8 cellular contexts compared by ENCODE assay signal in the genomic region with DNA sequence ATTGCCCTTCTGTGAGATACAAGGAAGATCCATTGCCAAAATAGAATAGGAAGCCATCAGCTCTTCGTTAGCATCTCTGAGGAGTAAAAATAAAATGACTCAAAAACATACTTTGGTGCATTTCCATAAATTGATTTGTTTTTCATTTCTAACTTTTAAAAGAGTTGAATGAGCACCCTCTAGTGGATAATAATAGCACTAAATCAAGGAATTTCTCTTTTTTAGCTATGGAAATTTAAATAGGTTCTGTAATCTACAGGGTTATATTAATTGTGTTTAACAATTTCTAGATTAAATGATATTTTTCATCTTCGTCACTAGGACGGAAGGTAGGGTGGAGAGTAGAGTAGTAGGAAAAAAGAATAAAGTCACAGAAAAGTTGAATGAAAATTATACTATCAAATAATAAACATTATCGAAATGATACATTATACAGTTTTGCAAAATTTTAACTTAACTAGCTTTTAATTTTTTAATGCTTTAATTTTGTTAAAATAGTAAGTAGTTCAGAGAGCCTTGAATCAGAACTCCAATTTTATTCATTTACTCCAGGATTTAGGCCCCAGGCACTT. TPM values are rescaled to one million over a fixed set of nuclear protein-coding genes. Genes with fewer than 3 reads are reported as not detected.
DNase-seq lines count a peak whose midpoint lies in the region; ATAC-seq, FAIRE-seq and TF ChIP-seq lines count a peak whose summit lies in the region.

No MANE protein-coding gene starts in this region.

- ATAC-seq in GM12878 = no peak
- no peak for ATAC-seq in HG02642 (IDR thresholded peaks at IDR 0.05; ENCODE audit: poor library complexity, unreplicated experiment)
- no peak for ATAC-seq in HG03460 (IDR thresholded peaks at IDR 0.05; ENCODE audit: unreplicated experiment)
- no peak for ATAC-seq in GM19351 (IDR thresholded peaks at IDR 0.05; ENCODE audit: unreplicated experiment)

- intact Hi-C loops in GM12878 (cut with micrococcal nuclease; ENCODE audit: unreplicated experiment) = loop anchor here (1.0 kb wide), 1 partner anchor 65 kb away; no protein-coding TSS in a partner anchor

- H3K4me3 ChIP-seq in GM12878 (no peak overlapping the region), MG63 (no peak overlapping the region)

- DNase-seq in DMS53 (lab: John Stamatoyannopoulos, UW) = peak; percentile 48
- peak; percentile 43 to 68 for DNase-seq in Kasumi-1 (lab: John Stamatoyannopoulos, UW)
- DNase-seq in GM12878 (ENCODE audit: low read depth, low spot score) = no peak
- peak; percentile 34 for DNase-seq in medulla oblongata (ENCODE audit: extremely low spot score)
- DNase-seq in MG63 = no peak

- H3K9ac ChIP-seq in GM12878 (ENCODE audit: control insufficient read depth, insufficient read depth, low read length) = no peak overlapping the region

- peak; percentile 23; the same call in 1 of the 2 replicates for TF ChIP-seq RAD21 in GM12878 (IDR thresholded peaks at IDR 0.05; ENCODE audit: insufficient read depth, low read depth, low read length)

- in situ Hi-C loops in GM12878 (cut with MboI) = loop anchor here (5.0 kb wide), 1 partner anchor 62 kb away; no protein-coding TSS in a partner anchor

- peak overlapping the region; percentile 90; the same call in 1 of the 2 replicates for H3K27ac ChIP-seq in GM12878 (ENCODE audit: control insufficient read depth, insufficient read depth)

- H3K36me3 ChIP-seq in GM12878 (ENCODE audit: control insufficient read depth in 2 of 2, insufficient read depth in 2 of 2, low read length in 1 of 2) (peaks cover 0 to 19% of the 10 kb centered on the region in 2 experiments; a peak in 2 of 4 replicates), MG63 (peaks cover 28% of the 10 kb centered on the region)

- H2AFZ ChIP-seq in GM12878 (ENCODE audit: control insufficient read depth, low read depth, low read length) = no peak overlapping the region

- peaks cover 30% of the 10 kb centered on the region for H3K4me1 ChIP-seq in GM12878 (ENCODE audit: control insufficient read depth, insufficient read depth, low read length)

- no peak for FAIRE-seq in GM12878 (lab: Jason Lieb, UNC)

- BruUV-seq in GM12878 (replicated peaks; lab: Mats Ljungman, UMichigan) = no TSS peak

- CTCF ChIA-PET in GM12878 (lab: Yijun Ruan, JAX) = interaction anchor here (0.6 to 11.1 kb wide), 29 partner anchors 9 to 179 kb away, joined by 3 to 164 read pairs (median 5); a partner anchor contains a TSS

- H3K4me2 ChIP-seq in GM12878 (ENCODE audit: control insufficient read depth, insufficient read depth) = peak overlapping the region; percentile 17; the same call in 1 of the 2 replicates

- peaks cover 46% of the 10 kb centered on the region for H3K79me2 ChIP-seq in GM12878 (ENCODE audit: control insufficient read depth, insufficient read depth, low read length)

- SMC1A ChIA-PET in GM12878 (lab: Charles Lee; ENCODE audit: uncharacterized antibody, unreplicated experiment) = interaction anchor here (0.7 to 4.1 kb wide), 24 partner anchors 12 to 147 kb away, joined by 3 to 38 read pairs (median 6); a partner anchor contains a TSS

- TF ChIP-seq CTCF in GM12878 (IDR thresholded peaks at IDR 0.05 in 2 of 3, conservative IDR thresholded peaks at IDR 0.05 in 1 of 3; ENCODE audit: control insufficient read depth in 2 of 3, extremely low read depth in 1 of 3, insufficient read depth in 1 of 3, low read depth in 3 of 3, low read length in 3 of 3) = peak in 2 of 3 experiments; percentile 18 to 34; a peak in 4 of 6 replicates

- WGBS in GM12878 (ENCODE audit: insufficient coverage, insufficient replicate concordance, low lambda C conversion rate, missing lambda C conversion rate) = 26% methylated on average over 4 of the region's 4 CpGs

- no peak for TF ChIP-seq POLR2A in GM12878 (IDR thresholded peaks at IDR 0.05; ENCODE audit: low read depth, low read length)

- POLR2A ChIA-PET in GM12878 (lab: Charles Lee) = interaction anchor here (0.7 to 1.4 kb wide), 3 partner anchors 16 to 65 kb away, joined by 3 to 6 read pairs (median 4); no protein-coding TSS in a partner anchor

- no peak for TF ChIP-seq EP300 in GM12878 (IDR thresholded peaks at IDR 0.05; ENCODE audit: borderline replicate concordance in 1 of 2, control insufficient read depth in 1 of 2, low read depth in 2 of 2, low read length in 2 of 2)

- H4K20me1 ChIP-seq in GM12878 (ENCODE audit: control insufficient read depth, insufficient read depth) = no peaks in the 10 kb centered on the region

- no peaks in the 10 kb centered on the region for H3K27me3 ChIP-seq in GM12878 (replicated peaks in 1 of 2; ENCODE audit: control insufficient read depth in 2 of 2, insufficient read depth in 2 of 2, low read length in 1 of 2)
- H3K27me3 ChIP-seq in MG63 = no peaks in the 10 kb centered on the region

- RAD21 ChIA-PET in GM12878 (lab: Charles Lee; ENCODE audit: unreplicated experiment) = interaction anchor here (0.9 to 4.1 kb wide), 19 partner anchors 13 to 179 kb away, joined by 3 to 31 read pairs (median 6); a partner anchor contains a TSS

- H3K9me3 ChIP-seq in GM12878 (replicated peaks; ENCODE audit: control insufficient read depth, insufficient read depth, low read length) (peaks cover 15% of the 10 kb centered on the region; the same call in 2 of the 3 replicates), MG63 (no peaks in the 10 kb centered on the region; the same call in 1 of the 2 replicates)

TF ChIP-seq in GM12878, 131 proteins besides CTCF, POLR2A, EP300 and RAD21 (continues in another document):
- TF ChIP-seq SMC3 (IDR thresholded peaks at IDR 0.05; ENCODE audit: borderline replicate concordance, low read length) (peak; percentile 35; the same call in 1 of the 2 replicates), RCOR1 (conservative IDR thresholded peaks at IDR 0.05; ENCODE audit: low read depth, low read length) (no peak), ZNF384 (IDR thresholded peaks at IDR 0.05; ENCODE audit: borderline replicate concordance, low read depth, low read length) (no peak)

RNA-seq across cellular contexts. Expression of a gene that starts 6.5 kb away (rescaled TPM):
- 86.7 and 88.5 TPM in 2 replicates for total RNA-seq in GM12878 (2013; cell fraction: nucleolus; rRNA removed)
- total RNA-seq in GM12878 (2014; rRNA removed) (15.5 and 17.5 TPM in 2 replicates), GM12878 (2014; rRNA removed; fragmentation: Illumina TruSeq; extraction: Trizol) (18.8 and 20.3 TPM in 2 replicates), GM12878 (2021) (10.4 and 10.6 TPM in 2 replicates)
- 7.5 TPM for polyA plus RNA-seq in GM12878 (2011; ENCODE audit: low read depth)
- polyA plus RNA-seq in GM12878 (2011; rRNA removed) (16.2 and 20.8 TPM in 2 replicates), GM12878 (2014; fragmentation: Illumina TruSeq; extraction: Trizol) (12.4 and 15.4 TPM in 2 replicates), GM12878 (2014; fragmentation: Nextera tagmentation; extraction: Ambion mirVana) (10 to 100 TPM in 1 of 2 experiments, 1 to 10 TPM in 1; 9.1 to 10.4 TPM), GM12878 (2014; rRNA removed) (8.4 and 10.3 TPM in 2 replicates), GM12878 (2016; fragmentation: Nextera tagmentation; extraction: Ambion mirVana) (10 to 100 TPM; 11.1 to 13.5 TPM)
- polyA plus RNA-seq in GM12878 (2011; cell fraction: cytosol; rRNA removed) = 7.6 and 8.0 TPM in 2 replicates
- 12.5 and 13.7 TPM in 2 replicates for polyA plus RNA-seq in GM12878 (2011; cell fraction: nucleus; rRNA removed)
- polyA plus RNA-seq in GM12878 (2012) = 7.7 TPM in 2 replicates
- 12.4 and 13.7 TPM in 2 replicates for polyA minus RNA-seq in GM12878 (2011; rRNA and poly(A)+ RNA removed)
- polyA minus RNA-seq in GM12878 (2011; cell fraction: cytosol; rRNA and poly(A)+ RNA removed) = 6.3 and 6.7 TPM in 2 replicates
- 38.4 and 61.2 TPM in 2 replicates for polyA minus RNA-seq in GM12878 (2011; cell fraction: nucleus; rRNA and poly(A)+ RNA removed)
- total RNA-seq in MG63 (2014; rRNA removed; shearing (Covaris generic); ENCODE audit: low replicate concordance) = 5.7 and 12.7 TPM in 2 replicates

RNA-seq across cellular contexts. Expression of a gene that starts 6.6 kb away (rescaled TPM):
- 12.1 and 14.1 TPM in 2 replicates for total RNA-seq in GM12878 (2013; cell fraction: nucleolus; rRNA removed)
- 3.8 and 5.1 TPM in 2 replicates for total RNA-seq in GM12878 (2014; rRNA removed)
- total RNA-seq in GM12878 (2014; rRNA removed; fragmentation: Illumina TruSeq; extraction: Trizol) = 5.0 and 6.0 TPM in 2 replicates
- 4.2 and 5.4 TPM in 2 replicates for total RNA-seq in GM12878 (2021)
- polyA plus RNA-seq in GM12878 (2011; ENCODE audit: low read depth) = 1.4 TPM
- polyA plus RNA-seq in GM12878 (2011; rRNA removed) = 5.6 and 9.2 TPM in 2 replicates
- polyA plus RNA-seq in GM12878 (2011; cell fraction: cytosol; rRNA removed) = 2.7 TPM in 2 replicates
- 1.9 and 3.0 TPM in 2 replicates for polyA plus RNA-seq in GM12878 (2011; cell fraction: nucleus; rRNA removed)
- 2.6 and 3.7 TPM in 2 replicates for polyA plus RNA-seq in GM12878 (2012)
- 5.0 and 5.7 TPM in 2 replicates for polyA plus RNA-seq in GM12878 (2014; fragmentation: Illumina TruSeq; extraction: Trizol)
- 1 to 10 TPM; 1.8 to 2.7 TPM for polyA plus RNA-seq in GM12878 (2014; fragmentation: Nextera tagmentation; extraction: Ambion mirVana)
- polyA plus RNA-seq in GM12878 (2014; rRNA removed) = 2.7 and 3.9 TPM in 2 replicates
- 1 to 10 TPM; 3.5 to 5.0 TPM for polyA plus RNA-seq in GM12878 (2016; fragmentation: Nextera tagmentation; extraction: Ambion mirVana)
- polyA minus RNA-seq in GM12878 (2011; rRNA and poly(A)+ RNA removed) = 3.7 and 6.4 TPM in 2 replicates
- polyA minus RNA-seq in GM12878 (2011; cell fraction: cytosol; rRNA and poly(A)+ RNA removed) = 1.9 and 4.6 TPM in 2 replicates
- polyA minus RNA-seq in GM12878 (2011; cell fraction: nucleus; rRNA and poly(A)+ RNA removed) = 3.9 and 4.8 TPM in 2 replicates
- total RNA-seq in MG63 (2014; rRNA removed; shearing (Covaris generic); ENCODE audit: low replicate concordance) = 2.5 and 3.8 TPM in 2 replicates

RNA-seq across cellular contexts. Expression of a gene that starts 40.9 kb away (rescaled TPM):
- not detected in 2 replicates for total RNA-seq in GM12878 (2013; cell fraction: nucleolus; rRNA removed)
- total RNA-seq in GM12878 (2014; rRNA removed) = not detected in 2 replicates
- not detected in 2 replicates for total RNA-seq in GM12878 (2014; rRNA removed; fragmentation: Illumina TruSeq; extraction: Trizol)
- not detected in 2 replicates for total RNA-seq in GM12878 (2021)
- not detected for polyA plus RNA-seq in GM12878 (2011; ENCODE audit: low read depth)
- 0.10 and 0.26 TPM in 2 replicates for polyA plus RNA-seq in GM12878 (2011; rRNA removed)
- not detected in 2 replicates for polyA plus RNA-seq in GM12878 (2011; cell fraction: cytosol; rRNA removed)
- not detected in 2 replicates for polyA plus RNA-seq in GM12878 (2011; cell fraction: nucleus; rRNA removed)
- not detected in 2 replicates for polyA plus RNA-seq in GM12878 (2012)
- not detected in 2 replicates for polyA plus RNA-seq in GM12878 (2014; fragmentation: Illumina TruSeq; extraction: Trizol)
- under 1 TPM; 0.11 to 0.14 TPM for polyA plus RNA-seq in GM12878 (2014; fragmentation: Nextera tagmentation; extraction: Ambion mirVana)
- polyA plus RNA-seq in GM12878 (2014; rRNA removed) = 0.09 TPM in 1 of 2 replicates, not detected in the other
- polyA plus RNA-seq in GM12878 (2016; fragmentation: Nextera tagmentation; extraction: Ambion mirVana) = not detected
- polyA minus RNA-seq in GM12878 (2011; rRNA and poly(A)+ RNA removed) = not detected in 2 replicates
- polyA minus RNA-seq in GM12878 (2011; cell fraction: cytosol; rRNA and poly(A)+ RNA removed) = not detected in 2 replicates
- not detected in 2 replicates for polyA minus RNA-seq in GM12878 (2011; cell fraction: nucleus; rRNA and poly(A)+ RNA removed)
- total RNA-seq in MG63 (2014; rRNA removed; shearing (Covaris generic); ENCODE audit: low replicate concordance) = not detected in 2 replicates

Comparison
In these comparisons a context has a peak if more than half of its experiments do, and no peak if none do; other contexts are left out.
1. DNase-seq: peak in DMS53 (single experiment), Kasumi-1 (2 of 2) and medulla oblongata (single experiment); none in GM12878 (single experiment) and MG63 (single experiment).